Comparison of ENCODE assay signal across 16 cellular contexts in the genomic region with DNA sequence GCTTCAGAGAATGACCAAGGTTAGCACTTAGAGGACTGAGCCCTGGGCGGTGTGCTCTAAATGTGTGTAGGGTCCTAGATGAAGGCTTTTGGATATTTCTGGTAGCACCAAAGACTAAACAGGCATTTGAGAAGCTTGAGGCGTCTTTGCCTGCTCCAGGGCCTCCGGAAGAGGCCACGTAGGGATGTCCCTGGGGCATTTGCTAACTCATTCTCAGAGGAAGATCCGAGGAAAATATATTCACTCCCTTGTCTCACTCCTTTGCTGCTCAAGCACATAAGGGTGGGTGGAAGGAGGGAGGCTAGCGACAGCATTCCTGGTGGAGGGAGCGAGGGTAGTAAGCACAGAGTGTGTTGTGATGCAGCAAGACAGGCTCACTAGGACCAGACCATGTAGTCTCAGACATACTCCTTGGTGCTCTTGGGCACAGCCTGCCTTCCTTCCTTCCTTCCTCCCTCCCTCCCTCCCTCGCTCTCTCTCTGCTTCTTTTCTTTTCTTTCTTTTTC. TPM values are rescaled to one million over a fixed set of nuclear protein-coding genes. Genes with fewer than 3 reads are reported as not detected.
DNase-seq lines count a peak whose midpoint lies in the region; ATAC-seq, FAIRE-seq and TF ChIP-seq lines count a peak whose summit lies in the region.
"Had no signal": no experiment of that assay in that cellular context is flagged by ENCODE, and none has a peak within 500 bp of the region (broad histone marks: within the 10 kb centered on the region; RNA-seq: fewer than 3 reads in every experiment).

No MANE protein-coding gene starts in this region.

- DNase-seq in Right ventricle myocardium inferior (ENCODE audit: missing footprints), result no peak
- DNase-seq in Right ventricle myocardium superior, result no peak
- DNase-seq in GM12878 (ENCODE audit: low read depth, low spot score), result no peak
- DNase-seq in thyroid gland, result peak in 1 of 2 donors; percentile 72
- DNase-seq in SW 1271 (lab: John Stamatoyannopoulos, UW), result no peak
- DNase-seq in HEK293T (ENCODE audit: extremely low spot score), result no peak
- DNase-seq: occipital lobe, WERI-Rb-1 had no signal

- H3K9ac ChIP-seq in OCI-LY3 (ENCODE audit: low read length), result peak overlapping the region; percentile 37; the same call in 1 of the 2 replicates
- H3K9ac ChIP-seq in GM12878 (ENCODE audit: control insufficient read depth, insufficient read depth, low read length), result no peak overlapping the region
- H3K9ac ChIP-seq: SK-N-SH had no signal

- H3K36me3 ChIP-seq in OCI-LY3 (replicated peaks; ENCODE audit: low read depth, low read length) (no peaks in the 10 kb centered on the region), GM12878 (ENCODE audit: control insufficient read depth in 2 of 2, insufficient read depth in 2 of 2, low read length in 1 of 2) (no peaks in the 10 kb centered on the region), thyroid gland (no peaks in the 10 kb centered on the region)
- H3K36me3 ChIP-seq: WERI-Rb-1 had no signal

- 72% methylated on average over 7 of the region's 8 CpGs for WGBS in GM12878 (ENCODE audit: insufficient coverage, insufficient replicate concordance, low lambda C conversion rate, missing lambda C conversion rate)
- 59% methylated on average over 8 of the region's 8 CpGs for WGBS in thyroid gland, 2 donors

- H4K20me1 ChIP-seq in OCI-LY3 (ENCODE audit: insufficient read depth, low read length) (no peaks in the 10 kb centered on the region), GM12878 (ENCODE audit: control insufficient read depth, insufficient read depth) (no peaks in the 10 kb centered on the region)

- no TSS peak for BruUV-seq in GM12878 (replicated peaks; lab: Mats Ljungman, UMichigan)

- no peak for TF ChIP-seq RAD21 in GM12878 (IDR thresholded peaks at IDR 0.05; ENCODE audit: insufficient read depth, low read depth, low read length)

- H3K9me3 ChIP-seq in OCI-LY3 (ENCODE audit: insufficient read depth, low read length), result no peaks in the 10 kb centered on the region
- H3K9me3 ChIP-seq in GM12878 (replicated peaks; ENCODE audit: control insufficient read depth, insufficient read depth, low read length), result no peaks in the 10 kb centered on the region
- no peaks in the 10 kb centered on the region for H3K9me3 ChIP-seq in thyroid gland
- H3K9me3 ChIP-seq: SK-N-SH had no signal

- CTCF ChIA-PET in GM12878 (lab: Yijun Ruan, JAX), result interaction anchor here (1.1 to 8.9 kb wide), 7 partner anchors 11 to 303 kb away, joined by 3 to 110 read pairs (median 6); no protein-coding TSS in a partner anchor
- CTCF ChIA-PET in HEK293T (lab: Yijun Ruan, JAX), result interaction anchor here (0.6 to 1.3 kb wide), 2 partner anchors 13 to 564 kb away, joined by 3 to 4 read pairs; no protein-coding TSS in a partner anchor

- SMC1A ChIA-PET in GM12878 (lab: Charles Lee; ENCODE audit: uncharacterized antibody, unreplicated experiment), result interaction anchor here (0.6 to 7.8 kb wide), 13 partner anchors 11 to 856 kb away, joined by 3 to 59 read pairs (median 4); a partner anchor contains a TSS

- H3K4me2 ChIP-seq in OCI-LY3 (ENCODE audit: low read length) (peak overlapping the region; percentile 47), GM12878 (ENCODE audit: control insufficient read depth, insufficient read depth) (0 out of 2 replicates have a peak overlapping the region, but pooled peaks have one; percentile 47)
- H3K4me2 ChIP-seq: SK-N-SH had no signal

- intact Hi-C loops in Right ventricle myocardium inferior (cut with DNase I) (no loop called here), Right ventricle myocardium superior (cut with DNase I) (no loop called here), GM12878 (cut with micrococcal nuclease; ENCODE audit: unreplicated experiment) (no loop called here), thyroid gland (cut with DNase I) (no loop called here)

- no peak for TF ChIP-seq CTCF in OCI-LY3 (IDR thresholded peaks at IDR 0.05; ENCODE audit: low read depth, low read length)
- TF ChIP-seq CTCF in GM12878 (IDR thresholded peaks at IDR 0.05 in 2 of 3, conservative IDR thresholded peaks at IDR 0.05 in 1 of 3; ENCODE audit: control insufficient read depth in 2 of 3, extremely low read depth in 1 of 3, insufficient read depth in 1 of 3, low read depth in 3 of 3, low read length in 3 of 3), result no peak
- TF ChIP-seq CTCF in thyroid gland (IDR thresholded peaks at IDR 0.05), result no peak

- RAD21 ChIA-PET in GM12878 (lab: Charles Lee; ENCODE audit: unreplicated experiment), result interaction anchor here (0.9 to 6.1 kb wide), 18 partner anchors 11 to 307 kb away, joined by 3 to 67 read pairs (median 4); a partner anchor contains a TSS

- H2AFZ ChIP-seq in OCI-LY3 (ENCODE audit: low read depth, low read length) (no peak overlapping the region), GM12878 (ENCODE audit: control insufficient read depth, low read depth, low read length) (no peak overlapping the region)

- no peak for TF ChIP-seq EP300 in GM12878 (IDR thresholded peaks at IDR 0.05; ENCODE audit: borderline replicate concordance in 1 of 2, control insufficient read depth in 1 of 2, low read depth in 2 of 2, low read length in 2 of 2)

- H3K4me1 ChIP-seq in OCI-LY3 (ENCODE audit: low read length) (peaks cover 72% of the 10 kb centered on the region), GM12878 (ENCODE audit: control insufficient read depth, insufficient read depth, low read length) (peaks cover 20% of the 10 kb centered on the region), thyroid gland (peaks cover 16 to 41% of the 10 kb centered on the region in 2 donors)

- POLR2A ChIA-PET in GM12878 (lab: Charles Lee), result interaction anchor here (0.8 to 1.7 kb wide), 7 partner anchors 31 to 349 kb away, joined by 3 to 8 read pairs (median 6); a partner anchor contains a TSS
- POLR2A ChIA-PET in HEK293T (lab: Yijun Ruan, JAX), result no interaction called here

- in situ Hi-C loops in GM12878 (cut with MboI), result loop anchor here (10.0 kb wide), 1 partner anchor 311 kb away; no protein-coding TSS in a partner anchor

- H3K27ac ChIP-seq in OCI-LY3 (ENCODE audit: low read length), result peak overlapping the region; percentile 70
- no peak overlapping the region for H3K27ac ChIP-seq in GM12878 (ENCODE audit: control insufficient read depth, insufficient read depth)
- H3K27ac ChIP-seq in thyroid gland, result peak overlapping the region; percentile 48 to 93 (median 81)
- H3K27ac ChIP-seq: WERI-Rb-1 had no signal

- H3K27me3 ChIP-seq in OCI-LY3 (ENCODE audit: low read depth, low read length), result peaks cover 83% of the 10 kb centered on the region
- H3K27me3 ChIP-seq in GM12878 (replicated peaks in 1 of 2; ENCODE audit: control insufficient read depth in 2 of 2, insufficient read depth in 2 of 2, low read length in 1 of 2), result no peaks in the 10 kb centered on the region
- H3K27me3 ChIP-seq in thyroid gland, result no peaks in the 10 kb centered on the region

- no peak for TF ChIP-seq POLR2A in GM12878 (IDR thresholded peaks at IDR 0.05; ENCODE audit: low read depth, low read length)
- TF ChIP-seq POLR2A in thyroid gland (IDR thresholded peaks at IDR 0.05), result no peak

- ATAC-seq in Right ventricle myocardium inferior (peak; percentile 8), Right ventricle myocardium superior (ENCODE audit: poor library complexity) (no peak), GM12878 (no peak; the same call in 2 of the 3 replicates), HG02973 (IDR thresholded peaks at IDR 0.05; ENCODE audit: unreplicated experiment) (no peak)

- no peak for FAIRE-seq in GM12878 (lab: Jason Lieb, UNC)
- FAIRE-seq: bronchial epithelial cell, H54 had no signal

- H3K79me2 ChIP-seq in OCI-LY3 (ENCODE audit: low read length) (no peaks in the 10 kb centered on the region), GM12878 (ENCODE audit: control insufficient read depth, insufficient read depth, low read length) (no peaks in the 10 kb centered on the region)

- H3K4me3 ChIP-seq in OCI-LY3 (ENCODE audit: low read length) (peak overlapping the region; percentile 37), GM12878 (no peak overlapping the region), thyroid gland (replicated peaks in 1 of 3) (no peak overlapping the region)

TF ChIP-seq in GM12878, 131 proteins besides CTCF, POLR2A, EP300 and RAD21 (continues in another document):
- TF ChIP-seq ZBED1 (IDR thresholded peaks at IDR 0.05; ENCODE audit: borderline replicate concordance), result no peak
- no peak for TF ChIP-seq ATF7 (IDR thresholded peaks at IDR 0.05; ENCODE audit: low read depth)

TF ChIP-seq in HEK293T, 16 proteins besides CTCF, POLR2A, EP300 and RAD21 (continues in another document):
- no peak for TF ChIP-seq SUZ12 (IDR thresholded peaks at IDR 0.05)
- TF ChIP-seq FOXA1 (IDR thresholded peaks at IDR 0.05), result no peak
- no peak for TF ChIP-seq BHLHE40 (IDR thresholded peaks at IDR 0.05; ENCODE audit: borderline replicate concordance)
- TF ChIP-seq NFRKB (IDR thresholded peaks at IDR 0.05), result no peak
- no peak for TF ChIP-seq FOXK2 (IDR thresholded peaks at IDR 0.05)
- TF ChIP-seq, protein P1, sequence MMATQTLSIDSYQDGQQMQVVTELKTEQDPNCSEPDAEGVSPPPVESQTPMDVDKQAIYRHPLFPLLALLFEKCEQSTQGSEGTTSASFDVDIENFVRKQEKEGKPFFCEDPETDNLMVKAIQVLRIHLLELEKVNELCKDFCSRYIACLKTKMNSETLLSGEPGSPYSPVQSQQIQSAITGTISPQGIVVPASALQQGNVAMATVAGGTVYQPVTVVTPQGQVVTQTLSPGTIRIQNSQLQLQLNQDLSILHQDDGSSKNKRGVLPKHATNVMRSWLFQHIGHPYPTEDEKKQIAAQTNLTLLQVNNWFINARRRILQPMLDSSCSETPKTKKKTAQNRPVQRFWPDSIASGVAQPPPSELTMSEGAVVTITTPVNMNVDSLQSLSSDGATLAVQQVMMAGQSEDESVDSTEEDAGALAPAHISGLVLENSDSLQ (IDR thresholded peaks at IDR 0.05), result no peak
- no peak for TF ChIP-seq L3MBTL2 (conservative IDR thresholded peaks at IDR 0.05)

RNA-seq across cellular contexts. Expression of a gene that starts 38.5 kb away (rescaled TPM):
- total RNA-seq in Right ventricle myocardium inferior (not detected), Right ventricle myocardium superior (not detected), GM12878 (2014; rRNA removed) (0.05 and 0.17 TPM in 2 replicates), GM12878 (2014; rRNA removed; fragmentation: Illumina TruSeq; extraction: Trizol) (0.09 TPM in 2 replicates), GM12878 (2021) (0.13 and 0.26 TPM in 2 replicates), thyroid gland (not detected)
- total RNA-seq in GM12878 (2013; cell fraction: nucleolus; rRNA removed), result not detected in 2 replicates
- polyA plus RNA-seq in GM12878 (2011; ENCODE audit: low read depth), result 0.25 TPM
- polyA plus RNA-seq in GM12878 (2011; rRNA removed) (0.03 TPM in 2 replicates), GM12878 (2014; fragmentation: Illumina TruSeq; extraction: Trizol) (0.24 and 0.38 TPM in 2 replicates), GM12878 (2014; fragmentation: Nextera tagmentation; extraction: Ambion mirVana) (under 1 TPM; 0.02 to 0.05 TPM), GM12878 (2014; rRNA removed) (0.16 and 0.29 TPM in 2 replicates), GM12878 (2016; fragmentation: Nextera tagmentation; extraction: Ambion mirVana) (not detected)
- 0.03 and 0.05 TPM in 2 replicates for polyA plus RNA-seq in GM12878 (2011; cell fraction: cytosol; rRNA removed)
- polyA plus RNA-seq in GM12878 (2011; cell fraction: nucleus; rRNA removed), result 0.03 TPM in 2 replicates
- polyA plus RNA-seq in GM12878 (2012), result 0.10 and 0.27 TPM in 2 replicates
- polyA minus RNA-seq in GM12878 (2011; rRNA and poly(A)+ RNA removed), result not detected in 2 replicates
- polyA minus RNA-seq in GM12878 (2011; cell fraction: cytosol; rRNA and poly(A)+ RNA removed), result not detected in 2 replicates
- polyA minus RNA-seq in GM12878 (2011; cell fraction: nucleus; rRNA and poly(A)+ RNA removed), result not detected in 2 replicates
- total RNA-seq: activated naive CD4-positive, alpha-beta T cell treated with anti-CD3 and anti-CD28 coated beads for 36 hours; HT1080; occipital lobe; temporal lobe had no signal
- polyA plus RNA-seq: SK-N-SH had no signal
